In the genomic region with DNA sequence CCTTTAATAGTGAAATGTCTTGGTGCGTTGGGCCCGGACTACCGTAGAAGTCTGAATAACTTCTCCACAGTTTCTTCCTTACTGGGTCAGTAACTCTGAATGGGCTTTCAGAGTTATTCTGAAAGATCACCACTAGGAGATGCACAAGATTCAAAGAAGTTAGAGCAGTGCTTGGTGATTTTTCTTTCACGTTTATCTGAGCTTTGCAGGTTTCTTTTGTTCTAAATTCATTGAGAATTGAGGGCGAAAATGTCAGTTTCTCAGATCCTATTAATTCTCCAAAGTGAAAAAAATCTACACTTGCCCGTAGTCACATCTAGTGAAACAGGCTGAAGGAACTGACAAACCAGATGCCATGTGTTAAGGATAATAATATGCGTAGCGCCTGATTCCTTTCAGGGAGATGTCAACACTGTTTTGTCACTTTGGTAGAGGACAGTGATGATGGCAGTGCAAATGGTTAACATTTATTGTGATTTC, we compare ENCODE assay signal across 8 cellular contexts.
DNase-seq lines count a peak whose midpoint lies in the region; ATAC-seq and TF ChIP-seq lines count a peak whose summit lies in the region.

No MANE protein-coding gene starts in this region.

- DNase-seq in DND-41 = no peak
- peak; percentile 53 for DNase-seq in HEK293T (ENCODE audit: extremely low spot score)
- DNase-seq in NCI-H345 treated with DMSO at 0.1 percent for 48 hours (lab: John Stamatoyannopoulos, UW; ENCODE audit: unreplicated experiment) = peak; percentile 47
- peak in 1 of 7 donors; percentile 9 for DNase-seq in adrenal gland
- DNase-seq in right atrium auricular region (ENCODE audit: low spot score) = no peak
- DNase-seq in sciatic nerve (ENCODE audit: low spot score) = no peak
- no peak for DNase-seq in nucleus accumbens (lab: John Stamatoyannopoulos, UW)
- DNase-seq in NK-92 treated with Interleukin-12 subunit alpha and Interleukin-12 subunit beta, amount 100 ng/mL, for 24 hours (lab: John Stamatoyannopoulos, UW) = no peak

- POLR2A ChIA-PET in HEK293T (lab: Yijun Ruan, JAX) = no interaction called here

- no peaks in the 10 kb centered on the region for H3K36me3 ChIP-seq in DND-41 (ENCODE audit: insufficient read depth, low read length)
- H3K36me3 ChIP-seq in adrenal gland (replicated peaks in 1 of 2) = no peaks in the 10 kb centered on the region
- H3K36me3 ChIP-seq in right atrium auricular region = no peaks in the 10 kb centered on the region

- ATAC-seq in DND-41 (ENCODE audit: insufficient read depth, low read depth) (peak; percentile 44; the same call in 2 of the 3 replicates), sciatic nerve (peak; percentile 91)

- CTCF ChIA-PET in HEK293T (lab: Yijun Ruan, JAX) = interaction anchor here (0.6 to 2.7 kb wide), 23 partner anchors 8 to 536 kb away, joined by 3 to 22 read pairs (median 4); no protein-coding TSS in a partner anchor

- H3K4me3 ChIP-seq in DND-41 (ENCODE audit: low read depth in 1 of 2, low read length in 2 of 2) (no peak overlapping the region), adrenal gland (no peak overlapping the region), right atrium auricular region (peak overlapping the region in 1 of 2 donors; percentile 2)

- H3K4me1 ChIP-seq in DND-41 (ENCODE audit: insufficient read depth, low read length) (no peaks in the 10 kb centered on the region), adrenal gland (replicated peaks in 1 of 2) (peaks cover 0 to 6% of the 10 kb centered on the region in 2 donors), right atrium auricular region (peaks cover 0 to 13% of the 10 kb centered on the region in 2 donors)

- no peak overlapping the region for H3K4me2 ChIP-seq in DND-41 (ENCODE audit: insufficient read depth, low read length)

- no peaks in the 10 kb centered on the region for H4K20me1 ChIP-seq in DND-41 (ENCODE audit: insufficient read depth, low read length)

- no peak overlapping the region for H3K9ac ChIP-seq in DND-41 (ENCODE audit: low read depth, low read length)

- 24 to 32% (median 25%) methylated on average over 8 of the region's 8 CpGs for WGBS in adrenal gland, 4 donors

- no peak overlapping the region for H3K27ac ChIP-seq in DND-41 (ENCODE audit: low read length)
- no peak overlapping the region for H3K27ac ChIP-seq in adrenal gland
- peak overlapping the region in 1 of 2 donors; percentile 41 for H3K27ac ChIP-seq in right atrium auricular region

- H3K27me3 ChIP-seq in DND-41 (ENCODE audit: insufficient read depth, low read length, poor library complexity) = peaks cover 3% of the 10 kb centered on the region
- H3K27me3 ChIP-seq in adrenal gland = no peaks in the 10 kb centered on the region
- H3K27me3 ChIP-seq in right atrium auricular region = no peaks in the 10 kb centered on the region

- no peaks in the 10 kb centered on the region for H3K79me2 ChIP-seq in DND-41 (ENCODE audit: insufficient read depth, low read length)

- intact Hi-C loops in adrenal gland (cut with DNase I) = loop anchor here (5.0 to 10.0 kb wide), 3 partner anchors 250 to 860 kb away; no protein-coding TSS in a partner anchor
- intact Hi-C loops in sciatic nerve (cut with DNase I) = loop anchor here (5.0 kb wide), 1 partner anchor 418 kb away; no protein-coding TSS in a partner anchor

- H3K9me3 ChIP-seq in DND-41 (ENCODE audit: insufficient read depth, low read length, severe bottlenecking) (no peaks in the 10 kb centered on the region), adrenal gland (replicated peaks in 1 of 3) (no peaks in the 10 kb centered on the region), right atrium auricular region (no peaks in the 10 kb centered on the region)

- H2AFZ ChIP-seq in DND-41 (ENCODE audit: low read depth, low read length) = no peak overlapping the region

- TF ChIP-seq POLR2A in adrenal gland (IDR thresholded peaks at IDR 0.05) = no peak

- TF ChIP-seq CTCF in DND-41 (IDR thresholded peaks at IDR 0.05; ENCODE audit: borderline replicate concordance, extremely low read depth, low read length, poor library complexity, severe bottlenecking) = peak; percentile 67
- TF ChIP-seq CTCF in adrenal gland (IDR thresholded peaks at IDR 0.05) = peak; percentile 77 to 98 (median 93)
- peak; percentile 73 to 89 for TF ChIP-seq CTCF in right atrium auricular region (IDR thresholded peaks at IDR 0.05)

TF ChIP-seq in HEK293T, 16 proteins besides CTCF, POLR2A, EP300 and RAD21:
- TF ChIP-seq FOXA1 (IDR thresholded peaks at IDR 0.05) (no peak), ZNF384 (IDR thresholded peaks at IDR 0.05) (no peak; the same call in 1 of the 2 replicates), FOXK2 (IDR thresholded peaks at IDR 0.05) (no peak), NFRKB (IDR thresholded peaks at IDR 0.05) (no peak), L3MBTL2 (conservative IDR thresholded peaks at IDR 0.05) (no peak), ELF4 (IDR thresholded peaks at IDR 0.05) (no peak), CTBP1 (IDR thresholded peaks at IDR 0.05; ENCODE audit: borderline replicate concordance) (no peak), SUZ12 (IDR thresholded peaks at IDR 0.05) (no peak), ARNT (IDR thresholded peaks at IDR 0.05) (no peak), TARDBP (IDR thresholded peaks at IDR 0.05) (no peak), HDGF (IDR thresholded peaks at IDR 0.05; ENCODE audit: borderline replicate concordance) (no peak), BHLHE40 (IDR thresholded peaks at IDR 0.05; ENCODE audit: borderline replicate concordance) (no peak), LEF1 (IDR thresholded peaks at IDR 0.05; ENCODE audit: borderline replicate concordance) (no peak), SP1 (IDR thresholded peaks at IDR 0.05) (no peak), FOXM1 (IDR thresholded peaks at IDR 0.05; ENCODE audit: borderline replicate concordance) (no peak)
- TF ChIP-seq, protein P1, sequence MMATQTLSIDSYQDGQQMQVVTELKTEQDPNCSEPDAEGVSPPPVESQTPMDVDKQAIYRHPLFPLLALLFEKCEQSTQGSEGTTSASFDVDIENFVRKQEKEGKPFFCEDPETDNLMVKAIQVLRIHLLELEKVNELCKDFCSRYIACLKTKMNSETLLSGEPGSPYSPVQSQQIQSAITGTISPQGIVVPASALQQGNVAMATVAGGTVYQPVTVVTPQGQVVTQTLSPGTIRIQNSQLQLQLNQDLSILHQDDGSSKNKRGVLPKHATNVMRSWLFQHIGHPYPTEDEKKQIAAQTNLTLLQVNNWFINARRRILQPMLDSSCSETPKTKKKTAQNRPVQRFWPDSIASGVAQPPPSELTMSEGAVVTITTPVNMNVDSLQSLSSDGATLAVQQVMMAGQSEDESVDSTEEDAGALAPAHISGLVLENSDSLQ (IDR thresholded peaks at IDR 0.05) = no peak

Comparison
In these comparisons a context has a peak if more than half of its experiments do, and no peak if none do; other contexts are left out.
1. DNase-seq: peak in HEK293T (single experiment) and NCI-H345 treated with DMSO at 0.1 percent for 48 hours (single experiment); none in DND-41 (single experiment), right atrium auricular region (single experiment), sciatic nerve (single experiment), nucleus accumbens (0 of 56) and NK-92 treated with Interleukin-12 subunit alpha and Interleukin-12 subunit beta, amount 100 ng/mL, for 24 hours (single experiment).
2. Peak in every context shown above with its lines, with median percentiles within 50 percentile points of each other: CTCF ChIP-seq.